Comparison of ENCODE assay signal across 15 cellular contexts in the genomic region with DNA sequence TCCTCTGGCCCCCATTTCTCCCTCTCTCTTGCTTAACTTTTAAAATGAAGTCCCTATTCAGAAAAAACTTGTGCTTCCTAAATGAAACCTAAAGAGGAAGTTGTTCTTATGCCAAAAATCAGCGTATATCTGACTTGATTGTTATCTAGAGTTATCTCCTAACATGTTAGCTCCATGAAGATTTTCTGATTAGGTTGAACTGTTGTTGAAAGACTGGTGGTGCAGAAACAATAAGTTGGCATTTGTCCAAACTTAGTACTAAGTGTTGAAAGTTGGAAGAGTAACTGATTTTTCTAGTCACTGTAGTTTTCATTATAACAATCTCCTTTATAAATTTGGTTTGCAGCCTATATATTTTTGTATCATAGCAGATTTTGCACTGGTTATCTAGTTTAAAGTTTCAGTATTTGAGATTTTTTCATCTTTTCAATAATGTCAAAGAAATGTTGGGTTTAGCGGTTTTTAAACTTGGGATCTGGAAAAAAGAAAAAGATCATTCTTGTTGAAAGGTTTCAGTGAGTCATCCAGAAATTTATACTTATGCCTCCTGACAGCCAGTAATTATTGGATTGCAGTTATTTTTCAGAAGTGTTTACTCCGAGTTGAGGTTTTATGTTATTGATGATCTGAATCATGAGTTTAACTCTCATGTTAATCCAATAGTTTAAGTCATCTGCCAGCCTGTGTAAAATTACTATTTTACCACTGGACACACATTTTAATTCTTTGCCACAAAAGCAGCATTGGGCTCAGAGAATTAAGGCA.
DNase-seq lines count a peak whose midpoint lies in the region; ATAC-seq and TF ChIP-seq lines count a peak whose summit lies in the region.
"Had no signal": no experiment of that assay in that cellular context is flagged by ENCODE, and none has a peak within 500 bp of the region (broad histone marks: within the 10 kb centered on the region; RNA-seq: fewer than 3 reads in every experiment).

No MANE protein-coding gene starts in this region.

- H3K4me1 ChIP-seq in BLaER1 treated with 17β-estradiol and CSF1 and Interleukin-3, amounts not matched to agents 10 nM and 100 nM = peaks cover 11 to 32% (median 21%) of the 10 kb centered on the region in 10 experiments
- no peaks in the 10 kb centered on the region for H3K4me1 ChIP-seq in fibroblast of lung (ENCODE audit: control insufficient read depth, extremely low read depth, insufficient read depth, low read length)

- peak overlapping the region; percentile 37 to 76 (median 62) for H3K4me2 ChIP-seq in BLaER1 treated with 17β-estradiol and CSF1 and Interleukin-3, amounts not matched to agents 10 nM and 100 nM
- H3K4me2 ChIP-seq in fibroblast of lung (ENCODE audit: extremely low read depth, insufficient read depth, low read length) = peak overlapping the region; percentile 38
- H3K4me2 ChIP-seq: neural progenitor cell, smooth muscle cell had no signal

- no peak overlapping the region for H2AFZ ChIP-seq in fibroblast of lung (ENCODE audit: low read length)
- H2AFZ ChIP-seq: neural progenitor cell had no signal

- no peak for ATAC-seq in GM21619 (IDR thresholded peaks at IDR 0.05; ENCODE audit: unreplicated experiment)
- ATAC-seq: left ventricle myocardium superior had no signal

- no peaks in the 10 kb centered on the region for H3K27me3 ChIP-seq in BLaER1 treated with 17β-estradiol and CSF1 and Interleukin-3, amounts not matched to agents 10 nM and 100 nM
- no peaks in the 10 kb centered on the region for H3K27me3 ChIP-seq in fibroblast of lung (ENCODE audit: control insufficient read depth, insufficient read depth, low read length)
- H3K27me3 ChIP-seq: neural progenitor cell had no signal

- no peak overlapping the region; a peak in 1 of 20 replicates for H3K4me3 ChIP-seq in BLaER1 treated with 17β-estradiol and CSF1 and Interleukin-3, amounts not matched to agents 10 nM and 100 nM
- no peak overlapping the region for H3K4me3 ChIP-seq in fibroblast of lung (replicated peaks in 1 of 4; ENCODE audit: control extremely low read depth in 1 of 4, insufficient read depth in 1 of 4, low read depth in 3 of 4, low read length in 4 of 4)
- H3K4me3 ChIP-seq: neural progenitor cell, smooth muscle cell had no signal

- H3K79me2 ChIP-seq in fibroblast of lung (ENCODE audit: control insufficient read depth, insufficient read depth, low read length) = no peaks in the 10 kb centered on the region

- no peak for TF ChIP-seq CTCF in fibroblast of lung (conservative IDR thresholded peaks at IDR 0.05 in 1 of 2, IDR thresholded peaks at IDR 0.05 in 1 of 2; ENCODE audit: low read depth in 1 of 2, low read length in 2 of 2)

- peak overlapping the region in 1 of 11 experiments; percentile 22; a peak in 1 of 22 replicates for H3K9ac ChIP-seq in BLaER1 treated with 17β-estradiol and CSF1 and Interleukin-3, amounts not matched to agents 10 nM and 100 nM
- H3K9ac ChIP-seq in fibroblast of lung (ENCODE audit: insufficient read depth, low read length) = no peak overlapping the region
- H3K9ac ChIP-seq: neural progenitor cell had no signal

- H4K20me1 ChIP-seq in BLaER1 treated with 17β-estradiol and CSF1 and Interleukin-3, amounts not matched to agents 10 nM and 100 nM = peaks cover 0 to 5% (median 0%) of the 10 kb centered on the region in 11 experiments; a peak in 4 of 22 replicates
- H4K20me1 ChIP-seq in fibroblast of lung (ENCODE audit: control insufficient read depth, extremely low read depth, insufficient read depth, low read length) = no peaks in the 10 kb centered on the region

- peaks cover 0 to 4% (median 0%) of the 10 kb centered on the region in 11 experiments; a peak in 4 of 22 replicates for H3K36me3 ChIP-seq in BLaER1 treated with 17β-estradiol and CSF1 and Interleukin-3, amounts not matched to agents 10 nM and 100 nM
- no peaks in the 10 kb centered on the region for H3K36me3 ChIP-seq in fibroblast of lung (ENCODE audit: control insufficient read depth, insufficient read depth, low read length)
- H3K36me3 ChIP-seq: neural progenitor cell, WERI-Rb-1 had no signal

- H3K9me3 ChIP-seq in BLaER1 treated with 17β-estradiol and CSF1 and Interleukin-3, amounts not matched to agents 10 nM and 100 nM (replicated peaks in 1 of 11) = no peaks in the 10 kb centered on the region
- H3K9me3 ChIP-seq in fibroblast of lung (ENCODE audit: control insufficient read depth, insufficient read depth, low read depth, low read length) = no peaks in the 10 kb centered on the region

- DNase-seq in HT-29 (ENCODE audit: low spot score) (peak; percentile 28), SIG-M5 (lab: John Stamatoyannopoulos, UW) (peak; percentile 61), fibroblast of lung (ENCODE audit: low read depth in 2 of 2) (peak; percentile 35 to 51), GOT3 (lab: John Stamatoyannopoulos, UW) (no peak), NCI-H1694 (lab: John Stamatoyannopoulos, UW) (no peak)
- no peak for DNase-seq in activated effector memory CD4-positive, alpha-beta T cell treated with Interleukin-2 at 50 U/mL for 16 hours
- DNase-seq: CD4-positive, alpha-beta memory T cell; hypothalamus; left ventricle myocardium superior; SHP77; WERI-Rb-1 had no signal

- H3K27ac ChIP-seq in BLaER1 treated with 17β-estradiol and CSF1 and Interleukin-3, amounts not matched to agents 10 nM and 100 nM = peak overlapping the region in 9 of 11 experiments; percentile 4 to 66 (median 47); a peak in 14 of 22 replicates
- H3K27ac ChIP-seq in fibroblast of lung (ENCODE audit: insufficient read depth, low read length) = no peak overlapping the region
- H3K27ac ChIP-seq: neural progenitor cell, WERI-Rb-1 had no signal

Comparison
In these comparisons a context has a peak if more than half of its experiments do, and no peak if none do; other contexts are left out.
1. DNase-seq: peak in HT-29 (single experiment), SIG-M5 (single experiment) and fibroblast of lung (2 of 2); none in GOT3 (single experiment), activated effector memory CD4-positive, alpha-beta T cell treated with Interleukin-2 at 50 U/mL for 16 hours (single experiment) and NCI-H1694 (single experiment).